In the genomic region with DNA sequence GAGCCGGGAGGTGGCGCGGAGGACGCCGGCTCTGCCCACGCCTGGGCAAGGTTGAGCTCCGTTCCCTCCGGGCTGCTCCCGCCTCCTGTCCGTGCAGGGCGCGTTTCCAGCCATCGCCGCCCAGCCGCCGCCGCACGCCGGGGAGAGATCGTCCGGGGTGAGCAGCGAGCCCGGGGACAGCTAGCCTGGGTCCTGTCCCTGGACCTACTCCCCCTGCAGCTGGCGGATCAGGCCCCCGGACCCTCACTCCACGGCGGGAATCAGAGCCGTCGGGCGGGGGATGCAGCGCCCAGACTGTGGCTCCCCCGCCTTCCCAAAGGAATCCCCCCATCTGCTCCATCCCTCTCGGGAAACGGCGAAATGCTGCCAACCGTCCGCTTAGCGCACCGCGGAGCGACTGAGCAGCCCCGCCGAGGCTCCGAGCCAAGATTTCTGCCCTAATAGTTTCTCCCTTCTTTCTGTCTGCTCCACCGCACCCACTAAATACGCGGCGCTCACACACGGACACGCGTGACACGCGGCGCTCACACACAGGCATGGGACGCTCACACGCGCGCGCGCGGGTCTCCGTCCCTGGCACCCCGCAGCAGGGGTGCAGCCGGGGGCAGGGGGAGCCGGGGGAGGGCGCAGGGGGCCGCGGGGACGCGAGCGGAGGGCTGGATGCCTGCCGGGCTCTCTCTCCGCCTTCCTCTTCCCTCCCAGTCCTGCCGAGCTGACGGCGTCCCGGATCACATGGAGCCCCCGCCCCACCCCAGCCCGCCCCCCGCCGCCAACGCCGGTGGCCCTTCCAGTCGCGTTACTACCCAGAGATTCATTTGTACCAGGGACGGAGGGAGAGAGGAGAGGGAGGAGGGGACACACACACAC, we compare ENCODE assay signal across 1 cellular context.
TF ChIP-seq lines count a peak whose summit lies in the region.

Gene KCNJ5, plus strand, starts transcription at position 814 of the 867 bp plus-strand sequence. CDS start 19,918 bp downstream, outside the sequence.

TF ChIP-seq in HepG2, 621 proteins besides CTCF, POLR2A, EP300 and RAD21 (continued from another document and continues in another):
- TF ChIP-seq, protein P1, sequence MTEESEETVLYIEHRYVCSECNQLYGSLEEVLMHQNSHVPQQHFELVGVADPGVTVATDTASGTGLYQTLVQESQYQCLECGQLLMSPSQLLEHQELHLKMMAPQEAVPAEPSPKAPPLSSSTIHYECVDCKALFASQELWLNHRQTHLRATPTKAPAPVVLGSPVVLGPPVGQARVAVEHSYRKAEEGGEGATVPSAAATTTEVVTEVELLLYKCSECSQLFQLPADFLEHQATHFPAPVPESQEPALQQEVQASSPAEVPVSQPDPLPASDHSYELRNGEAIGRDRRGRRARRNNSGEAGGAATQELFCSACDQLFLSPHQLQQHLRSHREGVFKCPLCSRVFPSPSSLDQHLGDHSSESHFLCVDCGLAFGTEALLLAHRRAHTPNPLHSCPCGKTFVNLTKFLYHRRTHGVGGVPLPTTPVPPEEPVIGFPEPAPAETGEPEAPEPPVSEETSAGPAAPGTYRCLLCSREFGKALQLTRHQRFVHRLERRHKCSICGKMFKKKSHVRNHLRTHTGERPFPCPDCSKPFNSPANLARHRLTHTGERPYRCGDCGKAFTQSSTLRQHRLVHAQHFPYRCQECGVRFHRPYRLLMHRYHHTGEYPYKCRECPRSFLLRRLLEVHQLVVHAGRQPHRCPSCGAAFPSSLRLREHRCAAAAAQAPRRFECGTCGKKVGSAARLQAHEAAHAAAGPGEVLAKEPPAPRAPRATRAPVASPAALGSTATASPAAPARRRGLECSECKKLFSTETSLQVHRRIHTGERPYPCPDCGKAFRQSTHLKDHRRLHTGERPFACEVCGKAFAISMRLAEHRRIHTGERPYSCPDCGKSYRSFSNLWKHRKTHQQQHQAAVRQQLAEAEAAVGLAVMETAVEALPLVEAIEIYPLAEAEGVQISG (CRISPR knock-in tag; IDR thresholded peaks at IDR 0.05): no peak
- TF ChIP-seq ZNF660 (CRISPR knock-in tag; IDR thresholded peaks at IDR 0.05; ENCODE audit: borderline replicate concordance, low read depth) (no peak), ZNF775 (CRISPR knock-in tag; IDR thresholded peaks at IDR 0.05; ENCODE audit: borderline replicate concordance) (no peak), ZNF446 (CRISPR knock-in tag; IDR thresholded peaks at IDR 0.05) (no peak), ZNF816 (CRISPR knock-in tag; IDR thresholded peaks at IDR 0.05; ENCODE audit: borderline replicate concordance) (no peak), CBX2 (IDR thresholded peaks at IDR 0.05; ENCODE audit: low read depth, low read length) (no peak), CBX2 (CRISPR knock-in tag; IDR thresholded peaks at IDR 0.05; ENCODE audit: low read depth) (no peak), PLRG1 (conservative IDR thresholded peaks at IDR 0.05) (no peak), GFI1 (CRISPR knock-in tag; IDR thresholded peaks at IDR 0.05; ENCODE audit: borderline replicate concordance) (no peak), UBTF (CRISPR knock-in tag; IDR thresholded peaks at IDR 0.05) (peak; percentile 75; the same call in 1 of the 2 replicates), ZNF652 (CRISPR knock-in tag; IDR thresholded peaks at IDR 0.05; ENCODE audit: borderline replicate concordance, low read depth) (no peak), KDM2A (CRISPR knock-in tag; IDR thresholded peaks at IDR 0.05; ENCODE audit: borderline replicate concordance, low read depth) (0 out of 2 replicates have a peak, but pooled peaks have one; percentile 44), HDAC1 (CRISPR knock-in tag; IDR thresholded peaks at IDR 0.05) (0 out of 2 replicates have a peak, but pooled peaks have one; percentile 40), ZNF687 (CRISPR knock-in tag; IDR thresholded peaks at IDR 0.05) (peak; percentile 42; the same call in 1 of the 2 replicates), TSC22D2 (CRISPR knock-in tag; IDR thresholded peaks at IDR 0.05; ENCODE audit: borderline replicate concordance) (no peak), ZNF180 (CRISPR knock-in tag; IDR thresholded peaks at IDR 0.05; ENCODE audit: borderline replicate concordance, low read depth) (no peak), ZNF607 (CRISPR knock-in tag; IDR thresholded peaks at IDR 0.05; ENCODE audit: borderline replicate concordance) (no peak), ZNF333 (CRISPR knock-in tag; IDR thresholded peaks at IDR 0.05; ENCODE audit: borderline replicate concordance) (no peak), RFXANK (CRISPR knock-in tag; IDR thresholded peaks at IDR 0.05) (no peak), DNMT3B (CRISPR knock-in tag; conservative IDR thresholded peaks at IDR 0.05) (no peak), ZNF761 (CRISPR knock-in tag; conservative IDR thresholded peaks at IDR 0.05) (no peak), ZNF782 (CRISPR knock-in tag; IDR thresholded peaks at IDR 0.05; ENCODE audit: borderline replicate concordance) (no peak), TOE1 (CRISPR knock-in tag; IDR thresholded peaks at IDR 0.05) (no peak), SSRP1 (CRISPR knock-in tag; IDR thresholded peaks at IDR 0.05) (no peak), ZXDC (CRISPR knock-in tag; IDR thresholded peaks at IDR 0.05) (no peak), IKZF4 (CRISPR knock-in tag; IDR thresholded peaks at IDR 0.05; ENCODE audit: borderline replicate concordance, low read depth, not compliant biosample characterization) (no peak), ZNF768 (CRISPR knock-in tag; IDR thresholded peaks at IDR 0.05) (peak; percentile 15; the same call in 1 of the 2 replicates), ZNF12 (CRISPR knock-in tag; IDR thresholded peaks at IDR 0.05) (no peak), ZNF891 (CRISPR knock-in tag; IDR thresholded peaks at IDR 0.05) (no peak), ZNF777 (CRISPR knock-in tag; IDR thresholded peaks at IDR 0.05) (peak; percentile 57), CHD4 (IDR thresholded peaks at IDR 0.05; ENCODE audit: borderline replicate concordance, low read length) (no peak), MEIS2 (CRISPR knock-in tag; IDR thresholded peaks at IDR 0.05) (no peak), ZNF329 (CRISPR knock-in tag; IDR thresholded peaks at IDR 0.05; ENCODE audit: low read depth) (0 out of 2 replicates have a peak, but pooled peaks have one; percentile 50)
- TF ChIP-seq, protein P2, sequence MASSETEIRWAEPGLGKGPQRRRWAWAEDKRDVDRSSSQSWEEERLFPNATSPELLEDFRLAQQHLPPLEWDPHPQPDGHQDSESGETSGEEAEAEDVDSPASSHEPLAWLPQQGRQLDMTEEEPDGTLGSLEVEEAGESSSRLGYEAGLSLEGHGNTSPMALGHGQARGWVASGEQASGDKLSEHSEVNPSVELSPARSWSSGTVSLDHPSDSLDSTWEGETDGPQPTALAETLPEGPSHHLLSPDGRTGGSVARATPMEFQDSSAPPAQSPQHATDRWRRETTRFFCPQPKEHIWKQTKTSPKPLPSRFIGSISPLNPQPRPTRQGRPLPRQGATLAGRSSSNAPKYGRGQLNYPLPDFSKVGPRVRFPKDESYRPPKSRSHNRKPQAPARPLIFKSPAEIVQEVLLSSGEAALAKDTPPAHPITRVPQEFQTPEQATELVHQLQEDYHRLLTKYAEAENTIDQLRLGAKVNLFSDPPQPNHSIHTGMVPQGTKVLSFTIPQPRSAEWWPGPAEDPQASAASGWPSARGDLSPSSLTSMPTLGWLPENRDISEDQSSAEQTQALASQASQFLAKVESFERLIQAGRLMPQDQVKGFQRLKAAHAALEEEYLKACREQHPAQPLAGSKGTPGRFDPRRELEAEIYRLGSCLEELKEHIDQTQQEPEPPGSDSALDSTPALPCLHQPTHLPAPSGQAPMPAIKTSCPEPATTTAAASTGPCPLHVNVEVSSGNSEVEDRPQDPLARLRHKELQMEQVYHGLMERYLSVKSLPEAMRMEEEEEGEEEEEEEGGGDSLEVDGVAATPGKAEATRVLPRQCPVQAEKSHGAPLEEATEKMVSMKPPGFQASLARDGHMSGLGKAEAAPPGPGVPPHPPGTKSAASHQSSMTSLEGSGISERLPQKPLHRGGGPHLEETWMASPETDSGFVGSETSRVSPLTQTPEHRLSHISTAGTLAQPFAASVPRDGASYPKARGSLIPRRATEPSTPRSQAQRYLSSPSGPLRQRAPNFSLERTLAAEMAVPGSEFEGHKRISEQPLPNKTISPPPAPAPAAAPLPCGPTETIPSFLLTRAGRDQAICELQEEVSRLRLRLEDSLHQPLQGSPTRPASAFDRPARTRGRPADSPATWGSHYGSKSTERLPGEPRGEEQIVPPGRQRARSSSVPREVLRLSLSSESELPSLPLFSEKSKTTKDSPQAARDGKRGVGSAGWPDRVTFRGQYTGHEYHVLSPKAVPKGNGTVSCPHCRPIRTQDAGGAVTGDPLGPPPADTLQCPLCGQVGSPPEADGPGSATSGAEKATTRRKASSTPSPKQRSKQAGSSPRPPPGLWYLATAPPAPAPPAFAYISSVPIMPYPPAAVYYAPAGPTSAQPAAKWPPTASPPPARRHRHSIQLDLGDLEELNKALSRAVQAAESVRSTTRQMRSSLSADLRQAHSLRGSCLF (CRISPR knock-in tag; IDR thresholded peaks at IDR 0.05; ENCODE audit: borderline replicate concordance): no peak
- TF ChIP-seq, protein P3, sequence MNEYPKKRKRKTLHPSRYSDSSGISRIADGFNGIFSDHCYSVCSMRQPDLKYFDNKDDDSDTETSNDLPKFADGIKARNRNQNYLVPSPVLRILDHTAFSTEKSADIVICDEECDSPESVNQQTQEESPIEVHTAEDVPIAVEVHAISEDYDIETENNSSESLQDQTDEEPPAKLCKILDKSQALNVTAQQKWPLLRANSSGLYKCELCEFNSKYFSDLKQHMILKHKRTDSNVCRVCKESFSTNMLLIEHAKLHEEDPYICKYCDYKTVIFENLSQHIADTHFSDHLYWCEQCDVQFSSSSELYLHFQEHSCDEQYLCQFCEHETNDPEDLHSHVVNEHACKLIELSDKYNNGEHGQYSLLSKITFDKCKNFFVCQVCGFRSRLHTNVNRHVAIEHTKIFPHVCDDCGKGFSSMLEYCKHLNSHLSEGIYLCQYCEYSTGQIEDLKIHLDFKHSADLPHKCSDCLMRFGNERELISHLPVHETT (CRISPR knock-in tag; conservative IDR thresholded peaks at IDR 0.05): no peak
- TF ChIP-seq, protein P4, sequence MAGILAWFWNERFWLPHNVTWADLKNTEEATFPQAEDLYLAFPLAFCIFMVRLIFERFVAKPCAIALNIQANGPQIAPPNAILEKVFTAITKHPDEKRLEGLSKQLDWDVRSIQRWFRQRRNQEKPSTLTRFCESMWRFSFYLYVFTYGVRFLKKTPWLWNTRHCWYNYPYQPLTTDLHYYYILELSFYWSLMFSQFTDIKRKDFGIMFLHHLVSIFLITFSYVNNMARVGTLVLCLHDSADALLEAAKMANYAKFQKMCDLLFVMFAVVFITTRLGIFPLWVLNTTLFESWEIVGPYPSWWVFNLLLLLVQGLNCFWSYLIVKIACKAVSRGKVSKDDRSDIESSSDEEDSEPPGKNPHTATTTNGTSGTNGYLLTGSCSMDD (CRISPR knock-in tag; IDR thresholded peaks at IDR 0.05): no peak
